In the genomic region with DNA sequence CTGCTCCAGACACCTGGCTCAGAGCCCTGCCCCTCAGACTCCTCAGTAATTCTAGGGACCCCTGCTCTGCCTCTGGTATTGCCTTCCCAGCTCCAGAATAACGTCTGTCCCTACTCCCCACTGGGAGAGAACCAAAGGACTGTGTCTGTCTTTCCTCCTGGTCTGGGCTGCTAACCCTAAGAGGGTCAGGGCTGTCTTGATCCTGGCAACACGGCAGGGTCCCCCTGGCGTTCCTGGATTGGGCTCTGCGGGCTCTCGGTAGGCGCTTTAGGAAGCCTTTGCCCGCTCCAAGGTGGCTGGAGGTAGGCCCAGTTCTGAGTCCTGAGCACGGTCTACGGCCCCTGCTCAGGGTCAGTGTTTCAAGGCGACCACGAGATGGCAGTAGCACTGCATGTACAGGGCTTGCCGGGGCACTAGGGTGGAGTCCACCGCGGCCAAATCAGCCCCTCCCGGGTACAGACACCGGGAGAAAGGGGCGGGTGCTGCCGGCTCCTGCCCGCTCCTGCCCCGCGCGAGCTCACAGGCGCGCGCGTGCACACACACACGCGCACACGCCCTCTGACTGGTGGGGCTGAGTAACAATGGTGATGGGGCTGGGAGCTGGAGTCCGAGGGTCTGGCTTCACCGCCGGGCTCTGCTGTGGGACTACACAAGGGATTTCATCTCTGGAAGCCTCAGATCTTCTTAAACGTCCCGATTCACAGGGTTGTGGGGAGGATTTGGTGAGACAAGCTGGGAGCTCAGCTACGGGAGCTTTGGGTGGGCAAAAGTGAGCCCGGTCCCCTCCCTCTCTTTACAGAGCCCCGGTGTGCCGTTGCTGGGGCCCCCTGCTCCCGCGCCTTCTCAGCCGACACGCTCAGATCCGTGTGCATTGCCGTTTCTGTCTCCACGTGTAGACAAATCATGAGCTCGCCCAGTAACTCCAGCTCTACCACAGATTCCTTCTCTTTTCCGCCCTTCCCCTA, we compare ENCODE assay signal across 1 cellular context.
TF ChIP-seq lines count a peak whose summit lies in the region.

No MANE protein-coding gene starts in this region.

TF ChIP-seq in HepG2, 621 proteins besides CTCF, POLR2A, EP300 and RAD21 (continued from another document and continues in another):
- TF ChIP-seq, protein P1, sequence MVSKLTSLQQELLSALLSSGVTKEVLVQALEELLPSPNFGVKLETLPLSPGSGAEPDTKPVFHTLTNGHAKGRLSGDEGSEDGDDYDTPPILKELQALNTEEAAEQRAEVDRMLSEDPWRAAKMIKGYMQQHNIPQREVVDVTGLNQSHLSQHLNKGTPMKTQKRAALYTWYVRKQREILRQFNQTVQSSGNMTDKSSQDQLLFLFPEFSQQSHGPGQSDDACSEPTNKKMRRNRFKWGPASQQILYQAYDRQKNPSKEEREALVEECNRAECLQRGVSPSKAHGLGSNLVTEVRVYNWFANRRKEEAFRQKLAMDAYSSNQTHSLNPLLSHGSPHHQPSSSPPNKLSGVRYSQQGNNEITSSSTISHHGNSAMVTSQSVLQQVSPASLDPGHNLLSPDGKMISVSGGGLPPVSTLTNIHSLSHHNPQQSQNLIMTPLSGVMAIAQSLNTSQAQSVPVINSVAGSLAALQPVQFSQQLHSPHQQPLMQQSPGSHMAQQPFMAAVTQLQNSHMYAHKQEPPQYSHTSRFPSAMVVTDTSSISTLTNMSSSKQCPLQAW (CRISPR knock-in tag; IDR thresholded peaks at IDR 0.05): peak; percentile 55; the same call in 1 of the 2 replicates
- TF ChIP-seq SIX1 (CRISPR knock-in tag; IDR thresholded peaks at IDR 0.05; ENCODE audit: borderline replicate concordance) (no peak), ZNF678 (CRISPR knock-in tag; IDR thresholded peaks at IDR 0.05) (no peak), REPIN1 (CRISPR knock-in tag; IDR thresholded peaks at IDR 0.05; ENCODE audit: borderline replicate concordance, low read depth) (no peak), ZNF547 (CRISPR knock-in tag; IDR thresholded peaks at IDR 0.05) (no peak), NFRKB (IDR thresholded peaks at IDR 0.05) (no peak), ZSCAN29 (CRISPR knock-in tag; conservative IDR thresholded peaks at IDR 0.05) (0 out of 2 replicates have a peak, but pooled peaks have one; percentile 14), KDM4B (CRISPR knock-in tag; IDR thresholded peaks at IDR 0.05) (no peak; the same call in 1 of the 2 replicates), MED8 (CRISPR knock-in tag; IDR thresholded peaks at IDR 0.05; ENCODE audit: insufficient replicate concordance) (no peak), MEIS1 (CRISPR knock-in tag; IDR thresholded peaks at IDR 0.05; ENCODE audit: borderline replicate concordance) (no peak), HES4 (CRISPR knock-in tag; IDR thresholded peaks at IDR 0.05; ENCODE audit: borderline replicate concordance) (no peak), ATF1 (CRISPR knock-in tag; IDR thresholded peaks at IDR 0.05) (no peak), GABPB1 (CRISPR knock-in tag; IDR thresholded peaks at IDR 0.05) (peak; percentile 67), NCOA5 (CRISPR knock-in tag; IDR thresholded peaks at IDR 0.05) (no peak), ZMYM2 (CRISPR knock-in tag; IDR thresholded peaks at IDR 0.05) (no peak), ATF7-NPFF (CRISPR knock-in tag; IDR thresholded peaks at IDR 0.05; ENCODE audit: low read depth) (no peak), MBNL3 (CRISPR knock-in tag; conservative IDR thresholded peaks at IDR 0.05) (no peak), ATF7 (IDR thresholded peaks at IDR 0.05) (no peak), ATF7 (CRISPR knock-in tag; IDR thresholded peaks at IDR 0.05) (no peak), YEATS2 (CRISPR knock-in tag; IDR thresholded peaks at IDR 0.05; ENCODE audit: borderline replicate concordance) (peak; percentile 43; the same call in 1 of the 2 replicates), SIN3B (IDR thresholded peaks at IDR 0.05; ENCODE audit: low read length) (no peak)
- TF ChIP-seq, protein P2, sequence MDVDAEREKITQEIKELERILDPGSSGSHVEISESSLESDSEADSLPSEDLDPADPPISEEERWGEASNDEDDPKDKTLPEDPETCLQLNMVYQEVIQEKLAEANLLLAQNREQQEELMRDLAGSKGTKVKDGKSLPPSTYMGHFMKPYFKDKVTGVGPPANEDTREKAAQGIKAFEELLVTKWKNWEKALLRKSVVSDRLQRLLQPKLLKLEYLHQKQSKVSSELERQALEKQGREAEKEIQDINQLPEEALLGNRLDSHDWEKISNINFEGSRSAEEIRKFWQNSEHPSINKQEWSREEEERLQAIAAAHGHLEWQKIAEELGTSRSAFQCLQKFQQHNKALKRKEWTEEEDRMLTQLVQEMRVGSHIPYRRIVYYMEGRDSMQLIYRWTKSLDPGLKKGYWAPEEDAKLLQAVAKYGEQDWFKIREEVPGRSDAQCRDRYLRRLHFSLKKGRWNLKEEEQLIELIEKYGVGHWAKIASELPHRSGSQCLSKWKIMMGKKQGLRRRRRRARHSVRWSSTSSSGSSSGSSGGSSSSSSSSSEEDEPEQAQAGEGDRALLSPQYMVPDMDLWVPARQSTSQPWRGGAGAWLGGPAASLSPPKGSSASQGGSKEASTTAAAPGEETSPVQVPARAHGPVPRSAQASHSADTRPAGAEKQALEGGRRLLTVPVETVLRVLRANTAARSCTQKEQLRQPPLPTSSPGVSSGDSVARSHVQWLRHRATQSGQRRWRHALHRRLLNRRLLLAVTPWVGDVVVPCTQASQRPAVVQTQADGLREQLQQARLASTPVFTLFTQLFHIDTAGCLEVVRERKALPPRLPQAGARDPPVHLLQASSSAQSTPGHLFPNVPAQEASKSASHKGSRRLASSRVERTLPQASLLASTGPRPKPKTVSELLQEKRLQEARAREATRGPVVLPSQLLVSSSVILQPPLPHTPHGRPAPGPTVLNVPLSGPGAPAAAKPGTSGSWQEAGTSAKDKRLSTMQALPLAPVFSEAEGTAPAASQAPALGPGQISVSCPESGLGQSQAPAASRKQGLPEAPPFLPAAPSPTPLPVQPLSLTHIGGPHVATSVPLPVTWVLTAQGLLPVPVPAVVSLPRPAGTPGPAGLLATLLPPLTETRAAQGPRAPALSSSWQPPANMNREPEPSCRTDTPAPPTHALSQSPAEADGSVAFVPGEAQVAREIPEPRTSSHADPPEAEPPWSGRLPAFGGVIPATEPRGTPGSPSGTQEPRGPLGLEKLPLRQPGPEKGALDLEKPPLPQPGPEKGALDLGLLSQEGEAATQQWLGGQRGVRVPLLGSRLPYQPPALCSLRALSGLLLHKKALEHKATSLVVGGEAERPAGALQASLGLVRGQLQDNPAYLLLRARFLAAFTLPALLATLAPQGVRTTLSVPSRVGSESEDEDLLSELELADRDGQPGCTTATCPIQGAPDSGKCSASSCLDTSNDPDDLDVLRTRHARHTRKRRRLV (CRISPR knock-in tag; IDR thresholded peaks at IDR 0.05): no peak
- TF ChIP-seq, protein P3, sequence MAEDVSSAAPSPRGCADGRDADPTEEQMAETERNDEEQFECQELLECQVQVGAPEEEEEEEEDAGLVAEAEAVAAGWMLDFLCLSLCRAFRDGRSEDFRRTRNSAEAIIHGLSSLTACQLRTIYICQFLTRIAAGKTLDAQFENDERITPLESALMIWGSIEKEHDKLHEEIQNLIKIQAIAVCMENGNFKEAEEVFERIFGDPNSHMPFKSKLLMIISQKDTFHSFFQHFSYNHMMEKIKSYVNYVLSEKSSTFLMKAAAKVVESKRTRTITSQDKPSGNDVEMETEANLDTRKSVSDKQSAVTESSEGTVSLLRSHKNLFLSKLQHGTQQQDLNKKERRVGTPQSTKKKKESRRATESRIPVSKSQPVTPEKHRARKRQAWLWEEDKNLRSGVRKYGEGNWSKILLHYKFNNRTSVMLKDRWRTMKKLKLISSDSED (CRISPR knock-in tag; IDR thresholded peaks at IDR 0.05): no peak
- TF ChIP-seq, protein P4, sequence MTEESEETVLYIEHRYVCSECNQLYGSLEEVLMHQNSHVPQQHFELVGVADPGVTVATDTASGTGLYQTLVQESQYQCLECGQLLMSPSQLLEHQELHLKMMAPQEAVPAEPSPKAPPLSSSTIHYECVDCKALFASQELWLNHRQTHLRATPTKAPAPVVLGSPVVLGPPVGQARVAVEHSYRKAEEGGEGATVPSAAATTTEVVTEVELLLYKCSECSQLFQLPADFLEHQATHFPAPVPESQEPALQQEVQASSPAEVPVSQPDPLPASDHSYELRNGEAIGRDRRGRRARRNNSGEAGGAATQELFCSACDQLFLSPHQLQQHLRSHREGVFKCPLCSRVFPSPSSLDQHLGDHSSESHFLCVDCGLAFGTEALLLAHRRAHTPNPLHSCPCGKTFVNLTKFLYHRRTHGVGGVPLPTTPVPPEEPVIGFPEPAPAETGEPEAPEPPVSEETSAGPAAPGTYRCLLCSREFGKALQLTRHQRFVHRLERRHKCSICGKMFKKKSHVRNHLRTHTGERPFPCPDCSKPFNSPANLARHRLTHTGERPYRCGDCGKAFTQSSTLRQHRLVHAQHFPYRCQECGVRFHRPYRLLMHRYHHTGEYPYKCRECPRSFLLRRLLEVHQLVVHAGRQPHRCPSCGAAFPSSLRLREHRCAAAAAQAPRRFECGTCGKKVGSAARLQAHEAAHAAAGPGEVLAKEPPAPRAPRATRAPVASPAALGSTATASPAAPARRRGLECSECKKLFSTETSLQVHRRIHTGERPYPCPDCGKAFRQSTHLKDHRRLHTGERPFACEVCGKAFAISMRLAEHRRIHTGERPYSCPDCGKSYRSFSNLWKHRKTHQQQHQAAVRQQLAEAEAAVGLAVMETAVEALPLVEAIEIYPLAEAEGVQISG (CRISPR knock-in tag; IDR thresholded peaks at IDR 0.05): peak; percentile 79
- TF ChIP-seq, protein P5, sequence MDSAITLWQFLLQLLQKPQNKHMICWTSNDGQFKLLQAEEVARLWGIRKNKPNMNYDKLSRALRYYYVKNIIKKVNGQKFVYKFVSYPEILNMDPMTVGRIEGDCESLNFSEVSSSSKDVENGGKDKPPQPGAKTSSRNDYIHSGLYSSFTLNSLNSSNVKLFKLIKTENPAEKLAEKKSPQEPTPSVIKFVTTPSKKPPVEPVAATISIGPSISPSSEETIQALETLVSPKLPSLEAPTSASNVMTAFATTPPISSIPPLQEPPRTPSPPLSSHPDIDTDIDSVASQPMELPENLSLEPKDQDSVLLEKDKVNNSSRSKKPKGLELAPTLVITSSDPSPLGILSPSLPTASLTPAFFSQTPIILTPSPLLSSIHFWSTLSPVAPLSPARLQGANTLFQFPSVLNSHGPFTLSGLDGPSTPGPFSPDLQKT (CRISPR knock-in tag; IDR thresholded peaks at IDR 0.05; ENCODE audit: borderline replicate concordance): no peak
- TF ChIP-seq, protein P6, sequence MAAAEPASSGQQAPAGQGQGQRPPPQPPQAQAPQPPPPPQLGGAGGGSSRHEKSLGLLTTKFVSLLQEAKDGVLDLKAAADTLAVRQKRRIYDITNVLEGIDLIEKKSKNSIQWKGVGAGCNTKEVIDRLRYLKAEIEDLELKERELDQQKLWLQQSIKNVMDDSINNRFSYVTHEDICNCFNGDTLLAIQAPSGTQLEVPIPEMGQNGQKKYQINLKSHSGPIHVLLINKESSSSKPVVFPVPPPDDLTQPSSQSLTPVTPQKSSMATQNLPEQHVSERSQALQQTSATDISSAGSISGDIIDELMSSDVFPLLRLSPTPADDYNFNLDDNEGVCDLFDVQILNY (CRISPR knock-in tag; conservative IDR thresholded peaks at IDR 0.05): no peak
- TF ChIP-seq, protein P7, sequence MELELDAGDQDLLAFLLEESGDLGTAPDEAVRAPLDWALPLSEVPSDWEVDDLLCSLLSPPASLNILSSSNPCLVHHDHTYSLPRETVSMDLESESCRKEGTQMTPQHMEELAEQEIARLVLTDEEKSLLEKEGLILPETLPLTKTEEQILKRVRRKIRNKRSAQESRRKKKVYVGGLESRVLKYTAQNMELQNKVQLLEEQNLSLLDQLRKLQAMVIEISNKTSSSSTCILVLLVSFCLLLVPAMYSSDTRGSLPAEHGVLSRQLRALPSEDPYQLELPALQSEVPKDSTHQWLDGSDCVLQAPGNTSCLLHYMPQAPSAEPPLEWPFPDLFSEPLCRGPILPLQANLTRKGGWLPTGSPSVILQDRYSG (CRISPR knock-in tag; IDR thresholded peaks at IDR 0.05): no peak
- TF ChIP-seq, protein P8, sequence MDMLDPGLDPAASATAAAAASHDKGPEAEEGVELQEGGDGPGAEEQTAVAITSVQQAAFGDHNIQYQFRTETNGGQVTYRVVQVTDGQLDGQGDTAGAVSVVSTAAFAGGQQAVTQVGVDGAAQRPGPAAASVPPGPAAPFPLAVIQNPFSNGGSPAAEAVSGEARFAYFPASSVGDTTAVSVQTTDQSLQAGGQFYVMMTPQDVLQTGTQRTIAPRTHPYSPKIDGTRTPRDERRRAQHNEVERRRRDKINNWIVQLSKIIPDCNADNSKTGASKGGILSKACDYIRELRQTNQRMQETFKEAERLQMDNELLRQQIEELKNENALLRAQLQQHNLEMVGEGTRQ (IDR thresholded peaks at IDR 0.05; ENCODE audit: low read depth, low read length): no peak
- TF ChIP-seq, protein P8 (CRISPR knock-in tag; IDR thresholded peaks at IDR 0.05; ENCODE audit: borderline replicate concordance): no peak
- TF ChIP-seq, protein P9, sequence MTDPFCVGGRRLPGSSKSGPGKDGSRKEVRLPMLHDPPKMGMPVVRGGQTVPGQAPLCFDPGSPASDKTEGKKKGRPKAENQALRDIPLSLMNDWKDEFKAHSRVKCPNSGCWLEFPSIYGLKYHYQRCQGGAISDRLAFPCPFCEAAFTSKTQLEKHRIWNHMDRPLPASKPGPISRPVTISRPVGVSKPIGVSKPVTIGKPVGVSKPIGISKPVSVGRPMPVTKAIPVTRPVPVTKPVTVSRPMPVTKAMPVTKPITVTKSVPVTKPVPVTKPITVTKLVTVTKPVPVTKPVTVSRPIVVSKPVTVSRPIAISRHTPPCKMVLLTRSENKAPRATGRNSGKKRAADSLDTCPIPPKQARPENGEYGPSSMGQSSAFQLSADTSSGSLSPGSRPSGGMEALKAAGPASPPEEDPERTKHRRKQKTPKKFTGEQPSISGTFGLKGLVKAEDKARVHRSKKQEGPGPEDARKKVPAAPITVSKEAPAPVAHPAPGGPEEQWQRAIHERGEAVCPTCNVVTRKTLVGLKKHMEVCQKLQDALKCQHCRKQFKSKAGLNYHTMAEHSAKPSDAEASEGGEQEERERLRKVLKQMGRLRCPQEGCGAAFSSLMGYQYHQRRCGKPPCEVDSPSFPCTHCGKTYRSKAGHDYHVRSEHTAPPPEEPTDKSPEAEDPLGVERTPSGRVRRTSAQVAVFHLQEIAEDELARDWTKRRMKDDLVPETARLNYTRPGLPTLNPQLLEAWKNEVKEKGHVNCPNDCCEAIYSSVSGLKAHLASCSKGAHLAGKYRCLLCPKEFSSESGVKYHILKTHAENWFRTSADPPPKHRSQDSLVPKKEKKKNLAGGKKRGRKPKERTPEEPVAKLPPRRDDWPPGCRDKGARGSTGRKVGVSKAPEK (CRISPR knock-in tag; IDR thresholded peaks at IDR 0.05; ENCODE audit: borderline replicate concordance): no peak
- TF ChIP-seq, protein P10, sequence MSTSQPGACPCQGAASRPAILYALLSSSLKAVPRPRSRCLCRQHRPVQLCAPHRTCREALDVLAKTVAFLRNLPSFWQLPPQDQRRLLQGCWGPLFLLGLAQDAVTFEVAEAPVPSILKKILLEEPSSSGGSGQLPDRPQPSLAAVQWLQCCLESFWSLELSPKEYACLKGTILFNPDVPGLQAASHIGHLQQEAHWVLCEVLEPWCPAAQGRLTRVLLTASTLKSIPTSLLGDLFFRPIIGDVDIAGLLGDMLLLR (CRISPR knock-in tag; IDR thresholded peaks at IDR 0.05): 0 out of 2 replicates have a peak, but pooled peaks have one; percentile 46
- TF ChIP-seq, protein P11, sequence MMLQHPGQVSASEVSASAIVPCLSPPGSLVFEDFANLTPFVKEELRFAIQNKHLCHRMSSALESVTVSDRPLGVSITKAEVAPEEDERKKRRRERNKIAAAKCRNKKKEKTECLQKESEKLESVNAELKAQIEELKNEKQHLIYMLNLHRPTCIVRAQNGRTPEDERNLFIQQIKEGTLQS (CRISPR knock-in tag; IDR thresholded peaks at IDR 0.05): 0 out of 2 replicates have a peak, but pooled peaks have one; percentile 48
